8 cellular contexts compared by ENCODE assay signal in genomic region chrX:154369453-154370299, GRCh38.
DNase-seq lines count a peak whose midpoint lies in the region; ATAC-seq and TF ChIP-seq lines count a peak whose summit lies in the region.

No MANE protein-coding gene starts in this region.

- TF ChIP-seq CTCF in epithelial cell of esophagus (IDR thresholded peaks at IDR 0.05; ENCODE audit: insufficient read depth, low read depth, low read length, missing control alignments) = no peak

- H3K9ac ChIP-seq in mucosa of rectum (ENCODE audit: low read depth in 1 of 2, low read length in 2 of 2) = peak overlapping the region; percentile 36 to 56

- peaks cover 5 to 10% of the 10 kb centered on the region in 2 donors for H3K27me3 ChIP-seq in mucosa of rectum (ENCODE audit: control insufficient read depth in 2 of 2, insufficient read depth in 2 of 2, low read length in 2 of 2)

- no peak for ATAC-seq in GM21825 (IDR thresholded peaks at IDR 0.05; ENCODE audit: unreplicated experiment)

- H3K27ac ChIP-seq in mucosa of rectum (ENCODE audit: low read depth in 2 of 2, low read length in 2 of 2) = peak overlapping the region; percentile 80 to 90

- no peaks in the 10 kb centered on the region for H3K9me3 ChIP-seq in mucosa of rectum (ENCODE audit: control insufficient read depth in 2 of 2, low read length in 2 of 2)

- no peaks in the 10 kb centered on the region for H3K36me3 ChIP-seq in mucosa of rectum (ENCODE audit: control insufficient read depth in 2 of 2, insufficient read depth in 2 of 2, low read length in 2 of 2)

- H3K4me1 ChIP-seq in mucosa of rectum (ENCODE audit: control insufficient read depth in 2 of 2, insufficient read depth in 2 of 2, low read length in 2 of 2) = peaks cover 10 to 19% of the 10 kb centered on the region in 2 donors

- DNase-seq in activated CD4-positive, CD25-positive, alpha-beta regulatory T cell (lab: John Stamatoyannopoulos, UW) = peak in 3 of 4 experiments; percentile 41 to 61 (median 41)
- DNase-seq in activated CD4-positive, CD25-positive, alpha-beta regulatory T cell treated with anti-CD3 and anti-CD28 coated beads, Interleukin-2, amount 50 U/mL, for 72 hours = no peak
- DNase-seq in NCI-H510A treated with DMSO at 0.1 percent for 48 hours (lab: John Stamatoyannopoulos, UW) (peak; percentile 41), activated T-cell treated with anti-CD3 and anti-CD28 coated beads for 4 hours (peak; percentile 64), epithelial cell of esophagus (ENCODE audit: low read depth) (peak; percentile 82)
- peak; percentile 59 to 73 for DNase-seq in stimulated activated CD8-positive, alpha-beta memory T cell treated with anti-CD3 and anti-CD28 coated beads, Interleukin-7, amount 100 ng/mL, for 4 hours (ENCODE audit: low read depth in 2 of 2)

- H3K4me3 ChIP-seq in epithelial cell of esophagus (ENCODE audit: low read length) (peak overlapping the region; percentile 58), mucosa of rectum (ENCODE audit: low read length in 2 of 2) (peak overlapping the region; percentile 49 to 71)
